Comparison of ENCODE assay signal across 8 cellular contexts in genomic region chr11:72642815-72643511, GRCh38. TPM values are rescaled to one million over a fixed set of nuclear protein-coding genes. Genes with fewer than 3 reads are reported as not detected.
A peak's percentile ranks its signal among the peaks of the same experiment; 100 is the strongest.
DNase-seq lines count a peak whose midpoint lies in the region; ATAC-seq, FAIRE-seq and TF ChIP-seq lines count a peak whose summit lies in the region.

No MANE protein-coding gene starts in this region.

- intact Hi-C loops in endothelial cell of umbilical vein (cut with micrococcal nuclease) (loop anchor here (1.0 to 2.0 kb wide), 6 partner anchors 11 to 161 kb away; no protein-coding TSS in a partner anchor), mucosa of descending colon (cut with DNase I, micrococcal nuclease) (loop anchor here (5.0 kb wide), 2 partner anchors 41 to 56 kb away; no protein-coding TSS in a partner anchor)

- DNase-seq in AG08396 (ENCODE audit: low spot score), result peak; percentile 91
- peak; percentile 35 for DNase-seq in NCI-H774 (lab: John Stamatoyannopoulos, UW)
- DNase-seq in activated CD8-positive, alpha-beta memory T cell treated with anti-CD3 and anti-CD28 coated beads, Interleukin-2, amount 50 U/mL, for 24 hours (ENCODE audit: extremely low read depth), result peak; percentile 12
- DNase-seq in endothelial cell of umbilical vein (ENCODE audit: low read depth, low spot score), result peak; percentile 78
- DNase-seq in mucosa of descending colon, result peak; percentile 59 to 74 (median 61)
- peak; percentile 51 for DNase-seq in stimulated activated CD8-positive, alpha-beta memory T cell treated with anti-CD3 and anti-CD28 coated beads, Interleukin-4, amount 100 ng/mL, for 24 hours (ENCODE audit: low read depth)
- DNase-seq in putamen (ENCODE audit: low spot score), result no peak

- H3K9ac ChIP-seq in endothelial cell of umbilical vein (replicated peaks; ENCODE audit: extremely low read depth, insufficient read depth, low read length), result no peak overlapping the region

- ATAC-seq in GM21786 (IDR thresholded peaks at IDR 0.05; ENCODE audit: unreplicated experiment) (peak; percentile 66), mucosa of descending colon (peak; percentile 87)

- H3K4me1 ChIP-seq in endothelial cell of umbilical vein (ENCODE audit: control insufficient read depth, extremely low read depth, insufficient read depth, low read length) (peaks cover 9% of the 10 kb centered on the region), mucosa of descending colon (ENCODE audit: low read depth) (peaks cover 9% of the 10 kb centered on the region)

- peak overlapping the region; percentile 82 for H2AFZ ChIP-seq in endothelial cell of umbilical vein (ENCODE audit: low read depth, low read length)

- no peaks in the 10 kb centered on the region for H3K9me1 ChIP-seq in endothelial cell of umbilical vein (replicated peaks; ENCODE audit: control insufficient read depth, extremely low read depth, insufficient read depth, low read length)

- dilution Hi-C loops in endothelial cell of umbilical vein (cut with MboI; ENCODE audit: extremely low pct_ligation_motif_present, low sequenced_read_pairs), result no loop called here

- peaks cover 0 to 2% of the 10 kb centered on the region in 2 experiments for H3K27me3 ChIP-seq in endothelial cell of umbilical vein (ENCODE audit: control insufficient read depth in 2 of 2, insufficient read depth in 2 of 2, low read length in 2 of 2)

- H3K79me2 ChIP-seq in endothelial cell of umbilical vein (ENCODE audit: control insufficient read depth, insufficient read depth, low read length), result no peaks in the 10 kb centered on the region

- BruUV-seq in endothelial cell of umbilical vein (replicated peaks; lab: Mats Ljungman, UMichigan), result no TSS peak

- H3K27ac ChIP-seq in endothelial cell of umbilical vein (ENCODE audit: insufficient read depth, low read depth, low read length), result no peak overlapping the region

- H3K9me3 ChIP-seq in endothelial cell of umbilical vein (replicated peaks; ENCODE audit: control insufficient read depth, insufficient read depth, low read length) (no peaks in the 10 kb centered on the region), mucosa of descending colon (no peaks in the 10 kb centered on the region)

- H3K36me3 ChIP-seq in endothelial cell of umbilical vein (ENCODE audit: control insufficient read depth in 2 of 2, extremely low read depth in 1 of 2, insufficient read depth in 2 of 2, low read length in 2 of 2), result no peaks in the 10 kb centered on the region
- H3K36me3 ChIP-seq in mucosa of descending colon (ENCODE audit: low read depth), result no peaks in the 10 kb centered on the region

- peak overlapping the region; percentile 40 for H3K4me2 ChIP-seq in endothelial cell of umbilical vein (ENCODE audit: insufficient read depth, low read length)

- peak; percentile 69 for FAIRE-seq in endothelial cell of umbilical vein (lab: Jason Lieb, UNC)

- peak; percentile 93 to 97 for TF ChIP-seq CTCF in endothelial cell of umbilical vein (IDR thresholded peaks at IDR 0.05; ENCODE audit: extremely low read depth in 1 of 2, insufficient read depth in 1 of 2, low read depth in 1 of 2, low read length in 2 of 2)
- TF ChIP-seq CTCF in mucosa of descending colon (IDR thresholded peaks at IDR 0.05), result peak; percentile 96

- H4K20me1 ChIP-seq in endothelial cell of umbilical vein (replicated peaks; ENCODE audit: control insufficient read depth, extremely low read depth, insufficient read depth, low read length), result no peaks in the 10 kb centered on the region

- no peak for TF ChIP-seq POLR2A in endothelial cell of umbilical vein (IDR thresholded peaks at IDR 0.05; ENCODE audit: low read depth, low read length)

- H3K4me3 ChIP-seq in endothelial cell of umbilical vein (replicated peaks in 1 of 3; ENCODE audit: insufficient read depth in 1 of 3, low read depth in 1 of 3, low read length in 3 of 3) (peak overlapping the region in 1 of 3 experiments; percentile 43), mucosa of descending colon (no peak overlapping the region)

- POLR2A ChIA-PET in endothelial cell of umbilical vein (lab: Charles Lee), result no interaction called here

- CTCF ChIA-PET in endothelial cell of umbilical vein (lab: Charles Lee), result interaction anchor here (0.7 to 6.6 kb wide), 12 partner anchors 15 to 171 kb away, joined by 3 to 166 read pairs (median 6); no protein-coding TSS in a partner anchor

TF ChIP-seq in endothelial cell of umbilical vein, 7 proteins besides CTCF, POLR2A, EP300 and RAD21:
- TF ChIP-seq, protein P1, sequence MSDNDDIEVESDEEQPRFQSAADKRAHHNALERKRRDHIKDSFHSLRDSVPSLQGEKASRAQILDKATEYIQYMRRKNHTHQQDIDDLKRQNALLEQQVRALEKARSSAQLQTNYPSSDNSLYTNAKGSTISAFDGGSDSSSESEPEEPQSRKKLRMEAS (IDR thresholded peaks at IDR 0.05; ENCODE audit: insufficient read depth, insufficient read length), result peak; percentile 23
- no peak for TF ChIP-seq FOS (IDR thresholded peaks at IDR 0.05; ENCODE audit: borderline replicate concordance, insufficient read depth, low read length)

RNA-seq across cellular contexts. Expression of gene PDE2A, which starts 31.3 kb away (rescaled TPM):
- total RNA-seq in endothelial cell of umbilical vein (14.3 and 14.8 TPM in 2 replicates), mucosa of descending colon (10 to 100 TPM in 1 of 3 donors, 1 to 10 TPM in 2; 7.0 to 45.9 (median 9.6) TPM)
- 14.2 and 16.8 TPM in 2 replicates for polyA plus RNA-seq in endothelial cell of umbilical vein
- 8.6 and 12.7 TPM in 2 replicates for polyA plus RNA-seq in endothelial cell of umbilical vein (2011; cell fraction: cytosol; rRNA removed)
- 57.4 and 57.6 TPM in 2 replicates for polyA plus RNA-seq in endothelial cell of umbilical vein (2011; cell fraction: nucleus; rRNA removed)
- 6.0 and 16.2 TPM in 2 replicates for polyA plus RNA-seq in endothelial cell of umbilical vein (2012)
- polyA minus RNA-seq in endothelial cell of umbilical vein, result 21.9 and 25.8 TPM in 2 replicates
- polyA minus RNA-seq in endothelial cell of umbilical vein (2011; cell fraction: cytosol; rRNA and poly(A)+ RNA removed), result 76.6 TPM
- 15.7 and 24.2 TPM in 2 replicates for polyA minus RNA-seq in endothelial cell of umbilical vein (2011; cell fraction: nucleus; rRNA and poly(A)+ RNA removed)
